ENCODE assay signal across 28 cellular contexts in genomic region chr10:105279101-105279500, GRCh38.
"Had no signal": no experiment of that assay in that cellular context is flagged by ENCODE, and none has a peak within 500 bp of the region (broad histone marks: within the 10 kb centered on the region; RNA-seq: fewer than 3 reads in every experiment).

No MANE protein-coding gene starts in this region.

- H3K36me3 Mint-ChIP-seq: stimulated activated effector memory CD8-positive, alpha-beta T cell treated with anti-CD3 and anti-CD28 coated beads, Interleukin-12 subunit alpha, Interleukin-12 subunit beta, amount 100 ng/mL, for 72 hours; stimulated activated memory B cell treated with anti-CD40 and anti-IgM and Interleukin-4, amounts not matched to agents 10 μg/mL and 1 μg/mL and 100 μg/mL, for 72 hours; stimulated activated naive B cell treated with anti-CD40 and anti-IgM and Interleukin-4, amounts not matched to agents 10 μg/mL and 1 μg/mL and 100 μg/mL, for 72 hours; type B pancreatic cell had no signal

- H3K4me1 ChIP-seq: stomach, suprapubic skin, testis, thyroid gland, tibial artery, tibial nerve, transverse colon, upper lobe of left lung, upper lobe of right lung, uterus, vagina had no signal

- H3K4me3 ChIP-seq: stomach, suprapubic skin, testis, thoracic aorta, thyroid gland, tibial artery, tibial nerve, transverse colon, upper lobe of left lung, upper lobe of right lung, uterus, vagina had no signal

- H3K9me3 Mint-ChIP-seq: stimulated activated naive CD8-positive, alpha-beta T cell treated with anti-CD3 and anti-CD28 coated beads, Interleukin-15, amount 100 ng/mL, for 72 hours; stimulated activated naive CD8-positive, alpha-beta T cell treated with anti-CD3 and anti-CD28 coated beads, Interleukin-15, Interleukin-2, amounts not matched to agents 100 ng/mL and 50 ng/mL, for 24 hours; type B pancreatic cell had no signal

- H3K4me1 Mint-ChIP-seq: stimulated activated effector memory CD8-positive, alpha-beta T cell treated with anti-CD3 and anti-CD28 coated beads, Interleukin-12 subunit alpha, Interleukin-12 subunit beta, amount 100 ng/mL, for 72 hours; stimulated activated memory B cell treated with anti-CD40 and anti-IgM and Interleukin-4, amounts not matched to agents 10 μg/mL and 1 μg/mL and 100 μg/mL, for 72 hours; stimulated activated naive B cell treated with anti-CD40 and anti-IgM and Interleukin-4, amounts not matched to agents 10 μg/mL and 1 μg/mL and 100 μg/mL, for 72 hours had no signal

- H3K27ac ChIP-seq: stomach, suprapubic skin, testis, thoracic aorta, thyroid gland, tibial artery, tibial nerve, transverse colon, upper lobe of left lung, upper lobe of right lung, uterus, vagina had no signal

- H3K36me3 ChIP-seq: stomach, suprapubic skin, thoracic aorta, thyroid gland, tibial artery, tibial nerve, transverse colon, upper lobe of left lung, upper lobe of right lung, uterus, vagina had no signal

- DNase-seq: stimulated activated CD4-positive, alpha-beta T cell treated with anti-CD3 and anti-CD28 coated beads, Interleukin-2, amount 100 ng/mL, for 48 hours; stimulated activated CD4-positive, alpha-beta T cell treated with anti-CD3 and anti-CD28 coated beads, Interleukin-4, amount 100 ng/mL, for 1 hour; stimulated activated CD4-positive, alpha-beta T cell treated with anti-CD3 and anti-CD28 coated beads, Interleukin-4, amount 100 ng/mL, for 24 hours; stimulated activated CD4-positive, alpha-beta T cell treated with anti-CD3 and anti-CD28 coated beads, Interleukin-4, amount 100 ng/mL, for 4 hours; stimulated activated CD8-positive, alpha-beta memory T cell treated with anti-CD3 and anti-CD28 coated beads, Interleukin-4, amount 100 ng/mL, for 48 hours; stimulated activated naive B cell treated with anti-CD40 and anti-IgM and Interleukin-4, amounts not matched to agents 10 μg/mL and 1 μg/mL and 100 μg/mL, for 72 hours; stimulated activated naive CD4-positive, alpha-beta T cell; stimulated activated naive CD4-positive, alpha-beta T cell treated with Interleukin-2 at 50 U/mL for 16 hours; stimulated activated naive CD8-positive, alpha-beta T cell treated with anti-CD3 and anti-CD28 coated beads, Interleukin-15, amount 100 ng/mL, for 72 hours; stimulated activated naive CD8-positive, alpha-beta T cell treated with anti-CD3 and anti-CD28 coated beads, Interleukin-15, Interleukin-2, amounts not matched to agents 100 U/mL and 50 U/mL, for 24 hours; stomach; substantia nigra; testis; thyroid gland; tibial artery; transverse colon; trophoblast cell; upper lobe of left lung; upper lobe of right lung; uterus had no signal

- H3K27me3 Mint-ChIP-seq: stimulated activated memory B cell treated with anti-CD40 and anti-IgM and Interleukin-4, amounts not matched to agents 10 μg/mL and 1 μg/mL and 100 μg/mL, for 72 hours; stimulated activated naive B cell treated with anti-CD40 and anti-IgM and Interleukin-4, amounts not matched to agents 10 μg/mL and 1 μg/mL and 100 μg/mL, for 72 hours; stimulated activated naive CD8-positive, alpha-beta T cell treated with anti-CD3 and anti-CD28 coated beads, Interleukin-15, amount 100 ng/mL, for 72 hours; stimulated activated naive CD8-positive, alpha-beta T cell treated with anti-CD3 and anti-CD28 coated beads, Interleukin-15, Interleukin-2, amounts not matched to agents 100 ng/mL and 50 ng/mL, for 24 hours had no signal

- H3K4me3 Mint-ChIP-seq: stimulated activated effector memory CD8-positive, alpha-beta T cell treated with anti-CD3 and anti-CD28 coated beads, Interleukin-12 subunit alpha, Interleukin-12 subunit beta, amount 100 ng/mL, for 72 hours; stimulated activated memory B cell treated with anti-CD40 and anti-IgM and Interleukin-4, amounts not matched to agents 10 μg/mL and 1 μg/mL and 100 μg/mL, for 72 hours; stimulated activated naive B cell treated with anti-CD40 and anti-IgM and Interleukin-4, amounts not matched to agents 10 μg/mL and 1 μg/mL and 100 μg/mL, for 72 hours; stimulated activated naive CD8-positive, alpha-beta T cell treated with anti-CD3 and anti-CD28 coated beads, Interleukin-15, amount 100 ng/mL, for 72 hours; stimulated activated naive CD8-positive, alpha-beta T cell treated with anti-CD3 and anti-CD28 coated beads, Interleukin-15, Interleukin-2, amounts not matched to agents 100 ng/mL and 50 ng/mL, for 24 hours; type B pancreatic cell had no signal

- ATAC-seq: stimulated activated effector memory CD8-positive, alpha-beta T cell treated with anti-CD3 and anti-CD28 coated beads, Interleukin-12 subunit alpha, Interleukin-12 subunit beta, amount 100 ng/mL, for 72 hours; stimulated activated memory B cell treated with anti-CD40 and anti-IgM and Interleukin-4, amounts not matched to agents 10 μg/mL and 1 μg/mL and 100 μg/mL, for 72 hours; stimulated activated naive B cell treated with anti-CD40 and anti-IgM and Interleukin-4, amounts not matched to agents 10 μg/mL and 1 μg/mL and 100 μg/mL, for 72 hours; stimulated activated naive CD8-positive, alpha-beta T cell treated with anti-CD3 and anti-CD28 coated beads, Interleukin-15, amount 100 ng/mL, for 72 hours; stimulated activated naive CD8-positive, alpha-beta T cell treated with anti-CD3 and anti-CD28 coated beads, Interleukin-15, Interleukin-2, amounts not matched to agents 100 U/mL and 50 U/mL, for 24 hours; upper lobe of right lung had no signal

- H3K9me3 ChIP-seq: stomach, suprapubic skin, testis, thoracic aorta, thyroid gland, tibial artery, tibial nerve, transverse colon, upper lobe of left lung, upper lobe of right lung, uterus, vagina had no signal

- H3K27ac Mint-ChIP-seq: stimulated activated effector memory CD8-positive, alpha-beta T cell treated with anti-CD3 and anti-CD28 coated beads, Interleukin-12 subunit alpha, Interleukin-12 subunit beta, amount 100 ng/mL, for 72 hours; stimulated activated memory B cell treated with anti-CD40 and anti-IgM and Interleukin-4, amounts not matched to agents 10 μg/mL and 1 μg/mL and 100 μg/mL, for 72 hours; stimulated activated naive B cell treated with anti-CD40 and anti-IgM and Interleukin-4, amounts not matched to agents 10 μg/mL and 1 μg/mL and 100 μg/mL, for 72 hours; stimulated activated naive CD8-positive, alpha-beta T cell treated with anti-CD3 and anti-CD28 coated beads, Interleukin-15, amount 100 ng/mL, for 72 hours; stimulated activated naive CD8-positive, alpha-beta T cell treated with anti-CD3 and anti-CD28 coated beads, Interleukin-15, Interleukin-2, amounts not matched to agents 100 ng/mL and 50 ng/mL, for 24 hours; type B pancreatic cell had no signal
